27 cellular contexts compared by ENCODE assay signal in the genomic region with DNA sequence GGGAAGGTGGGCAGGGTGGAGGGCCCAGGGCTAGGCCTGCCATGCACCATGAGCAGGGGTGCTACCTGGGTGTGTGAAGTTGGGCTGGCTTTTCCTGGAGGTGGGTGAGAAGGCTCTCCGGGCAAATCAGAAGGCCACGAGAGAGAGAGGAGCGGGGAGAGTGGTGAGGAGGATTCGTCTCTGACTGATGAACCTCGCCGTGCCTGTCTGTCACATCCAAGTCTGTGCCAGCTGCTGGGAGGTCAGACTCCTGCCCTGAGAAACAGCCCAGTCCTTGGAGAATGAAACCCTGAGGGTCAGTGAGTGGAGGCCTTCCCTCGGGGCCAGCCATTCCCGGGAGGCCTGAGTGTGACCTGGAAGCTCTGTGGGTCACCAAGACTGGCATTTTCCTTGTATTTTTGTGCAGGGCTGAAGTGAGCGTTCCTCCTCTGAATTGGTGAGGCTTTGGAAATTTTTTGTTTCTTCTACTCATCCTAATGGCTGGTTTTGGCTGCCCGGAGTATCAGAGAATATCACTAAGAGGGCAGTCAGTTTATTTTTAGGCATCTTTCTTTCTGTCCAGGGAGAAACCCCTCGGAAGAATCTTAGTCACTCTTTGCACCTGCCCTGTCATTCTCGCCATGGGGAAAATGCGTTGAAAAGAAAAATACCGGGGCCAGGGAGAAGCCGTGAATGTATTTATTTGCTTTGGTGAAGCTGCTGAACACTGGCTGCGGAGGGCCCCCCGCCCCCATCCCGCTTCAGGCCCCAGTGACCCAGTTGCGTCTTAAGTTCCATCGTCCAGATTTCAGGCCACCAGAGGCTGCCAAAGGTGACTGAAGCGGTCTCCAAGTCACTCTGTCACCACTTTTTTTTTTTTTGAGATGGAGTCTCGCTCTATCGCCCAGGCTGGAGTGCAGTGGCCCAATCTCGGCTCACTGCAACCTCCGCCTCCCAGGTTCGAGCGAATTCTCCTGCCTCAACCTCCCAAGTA. TPM values are rescaled to one million over a fixed set of nuclear protein-coding genes. Genes with fewer than 3 reads are reported as not detected.
DNase-seq lines count a peak whose midpoint lies in the region; ATAC-seq, FAIRE-seq and TF ChIP-seq lines count a peak whose summit lies in the region.
"Had no signal": no experiment of that assay in that cellular context is flagged by ENCODE, and none has a peak within 500 bp of the region (broad histone marks: within the 10 kb centered on the region; RNA-seq: fewer than 3 reads in every experiment).

No MANE protein-coding gene starts in this region.

- no peak overlapping the region for H3K4me3 Mint-ChIP-seq in Calu3 (ENCODE audit: low read depth, unreplicated experiment)
- H3K4me3 Mint-ChIP-seq: T-helper 2 cell treated with Interferon-gamma antibody and Interleukin-4, amounts not matched to agents 5 μg/mL and 100 μg/mL, for 36 hours had no signal

- no peak overlapping the region for H3K27ac ChIP-seq in HepG2 (ENCODE audit: extremely low read length, insufficient read depth, low read length)
- no peak overlapping the region for H3K27ac ChIP-seq in right lobe of liver
- no peak overlapping the region for H3K27ac ChIP-seq in mesenchymal stem cell (ENCODE audit: low read length, poor library complexity, severe bottlenecking)
- peak overlapping the region; percentile 55 to 71 (median 64) for H3K27ac ChIP-seq in gastrocnemius medialis
- peak overlapping the region in 1 of 4 donors; percentile 66 for H3K27ac ChIP-seq in Peyer's patch
- H3K27ac ChIP-seq: brain microvascular endothelial cell, C4-2B, parathyroid adenoma had no signal

- FAIRE-seq in HepG2 (lab: Jason Lieb, UNC): no peak
- FAIRE-seq: endometrium had no signal

- H3K36me3 ChIP-seq in HepG2 (replicated peaks in 1 of 2; ENCODE audit: control insufficient read depth in 1 of 2, insufficient read depth in 2 of 2, low read length in 2 of 2) (peaks cover under 1 to 1% of the 10 kb centered on the region in 2 experiments; a peak in 4 of 5 replicates), right lobe of liver (peaks cover 0 to under 1% (median 0%) of the 10 kb centered on the region in 4 donors), mesenchymal stem cell (ENCODE audit: control insufficient read depth in 1 of 2, insufficient read depth in 2 of 2, low read depth in 1 of 2, low read length in 2 of 2) (peaks cover 48 to 67% of the 10 kb centered on the region in 2 experiments), gastrocnemius medialis (peaks cover 0 to 17% of the 10 kb centered on the region in 2 donors), Peyer's patch (peaks cover 0 to 16% (median 0%) of the 10 kb centered on the region in 3 donors)

- H3K36me3 Mint-ChIP-seq in Calu3 (ENCODE audit: insufficient read depth, unreplicated experiment): peaks cover 65% of the 10 kb centered on the region

- no peak overlapping the region for H3K23ac ChIP-seq in mesenchymal stem cell (ENCODE audit: low read length in 2 of 2)

- WGBS in HepG2 (ENCODE audit: low lambda C conversion rate): 94% methylated on average over 26 of the region's 27 CpGs
- WGBS in right lobe of liver (ENCODE audit: insufficient coverage, low coverage, low lambda C conversion rate, missing lambda C conversion rate): 84% methylated on average over 14 of the region's 27 CpGs
- 96% methylated on average over 27 of the region's 27 CpGs for WGBS in mesenchymal stem cell

- H3K4me2 ChIP-seq in HepG2 (ENCODE audit: low read depth, low read length) (no peak overlapping the region), mesenchymal stem cell (ENCODE audit: low read length, poor library complexity, severe bottlenecking) (no peak overlapping the region)
- H3K4me2 ChIP-seq: SK-N-SH, smooth muscle cell had no signal

- in situ Hi-C loops in HepG2 (cut with HindIII; ENCODE audit: extremely low pct_ligation_motif_present, low pct_unique_long_range_greater_than_20kb): loop anchor here (25.0 kb wide), 1 partner anchor 157 kb away; no protein-coding TSS in a partner anchor
- in situ Hi-C loops in gastrocnemius medialis (cut with MboI; ENCODE audit: low sequenced_read_pairs in 4 of 4): loop anchor here in 2 of 4 donors (25.0 kb wide), 1 partner anchor 132 kb away; no protein-coding TSS in a partner anchor

- H3K27me3 Mint-ChIP-seq in Calu3 (ENCODE audit: unreplicated experiment): no peaks in the 10 kb centered on the region

- H3K9ac ChIP-seq in HepG2 (ENCODE audit: insufficient read depth, low read depth, low read length): no peak overlapping the region
- H3K9ac ChIP-seq in mesenchymal stem cell (ENCODE audit: low read length): no peak overlapping the region
- H3K9ac ChIP-seq: parathyroid adenoma, SK-N-SH had no signal

- DNase-seq in HepG2 (ENCODE audit: low spot score) (no peak), right lobe of liver (no peak), mesenchymal stem cell (no peak), gastrocnemius medialis (peak in 1 of 2 donors; percentile 48), Peyer's patch (no peak), Calu3 (no peak)
- no peak for DNase-seq in activated effector memory CD4-positive, alpha-beta T cell treated with Interleukin-2 at 50 U/mL for 16 hours
- DNase-seq: activated CD4-positive, alpha-beta T cell treated with anti-CD3 and anti-CD28 coated beads, Interleukin-2, amount 50 U/mL, for 1 hour; cortex of kidney; glutamatergic neuron; HCEC 1CT; kidney glomerular epithelial cell; mammary epithelial cell; MG63; NCI-H1436; NCI-H510A; SK-N-SH; stimulated activated naive CD4-positive, alpha-beta T cell had no signal

- TF ChIP-seq CTCF in HepG2 (CRISPR knock-in tag; IDR thresholded peaks at IDR 0.05) (no peak), right lobe of liver (IDR thresholded peaks at IDR 0.05) (no peak), gastrocnemius medialis (IDR thresholded peaks at IDR 0.05 in 4 of 5, conservative IDR thresholded peaks at IDR 0.05 in 1 of 5) (no peak), Peyer's patch (IDR thresholded peaks at IDR 0.05) (no peak), Calu3 (IDR thresholded peaks at IDR 0.05; ENCODE audit: unreplicated experiment) (no peak)

- H2BK5ac ChIP-seq in mesenchymal stem cell (ENCODE audit: low read depth, low read length, poor library complexity, severe bottlenecking): no peak overlapping the region

- no peaks in the 10 kb centered on the region for H3K9me3 Mint-ChIP-seq in Calu3 (ENCODE audit: low read depth, unreplicated experiment)
- H3K9me3 Mint-ChIP-seq: activated T-helper 2 cell treated with anti-CD3 and anti-CD28 coated beads, Interferon-gamma antibody, Interleukin-2, Interleukin-4, amounts not matched to agents 10 μg/mL and 5 μg/mL and 100 μg/mL, durations not matched to agents 14 hours and 24 hours and 36 hours; T-helper 2 cell treated with Interferon-gamma antibody and Interleukin-4, amounts not matched to agents 5 μg/mL and 100 μg/mL, for 36 hours had no signal

- H2BK120ac ChIP-seq in mesenchymal stem cell (ENCODE audit: low read depth, low read length): no peak overlapping the region

- H3K79me1 ChIP-seq in mesenchymal stem cell (replicated peaks; ENCODE audit: low read length, poor library complexity, severe bottlenecking): peaks cover 60% of the 10 kb centered on the region

- H3K9me3 ChIP-seq in HepG2 (ENCODE audit: low read length) (no peaks in the 10 kb centered on the region), right lobe of liver (no peaks in the 10 kb centered on the region), mesenchymal stem cell (ENCODE audit: control insufficient read depth, low read length) (no peaks in the 10 kb centered on the region), gastrocnemius medialis (no peaks in the 10 kb centered on the region), Peyer's patch (no peaks in the 10 kb centered on the region)
- H3K9me3 ChIP-seq: MG63, SK-N-SH had no signal

- peak overlapping the region; percentile 71 for H4K8ac ChIP-seq in mesenchymal stem cell (ENCODE audit: low read length)

- H3K79me2 ChIP-seq in HepG2 (ENCODE audit: insufficient read depth, low read length): no peaks in the 10 kb centered on the region
- H3K79me2 ChIP-seq: parathyroid adenoma had no signal

- CTCF ChIA-PET in HepG2 (lab: Yijun Ruan, JAX; ENCODE audit: low intra/inter-chr PET ratio, low total read pairs): no interaction called here
- CTCF ChIA-PET in Calu3 (lab: Charles Lee): no interaction called here

- H2AK5ac ChIP-seq in mesenchymal stem cell (ENCODE audit: low read length, severe bottlenecking): no peak overlapping the region

- H2AFZ ChIP-seq in HepG2 (ENCODE audit: low read length) (no peak overlapping the region), mesenchymal stem cell (ENCODE audit: low read depth, low read length) (no peak overlapping the region)
- H2AFZ ChIP-seq: parathyroid adenoma had no signal

- POLR2A ChIA-PET in HepG2 (lab: Yijun Ruan, JAX): no interaction called here

- no peak overlapping the region for H3K14ac ChIP-seq in mesenchymal stem cell (ENCODE audit: low read length in 2 of 2)

- H3K18ac ChIP-seq in mesenchymal stem cell (ENCODE audit: low read depth in 1 of 2, low read length in 2 of 2): no peak overlapping the region

- TF ChIP-seq POLR2A in HepG2 (IDR thresholded peaks at IDR 0.05; ENCODE audit: insufficient read depth in 1 of 2, low read depth in 2 of 2, low read length in 2 of 2): no peak
- TF ChIP-seq POLR2A in right lobe of liver (IDR thresholded peaks at IDR 0.05): no peak
- no peak for TF ChIP-seq POLR2A in gastrocnemius medialis (IDR thresholded peaks at IDR 0.05)
- no peak for TF ChIP-seq POLR2A in Peyer's patch (IDR thresholded peaks at IDR 0.05)

- no peak for ATAC-seq in HepG2
- no peak for ATAC-seq in right lobe of liver
- peak; percentile 46 to 47 for ATAC-seq in gastrocnemius medialis
- no peak for ATAC-seq in HG02938 (IDR thresholded peaks at IDR 0.05; ENCODE audit: unreplicated experiment)
- ATAC-seq: Panc1 had no signal

- no peak overlapping the region for H4K91ac ChIP-seq in mesenchymal stem cell (ENCODE audit: low read length)

- H3K27me3 ChIP-seq in HepG2 (ENCODE audit: control insufficient read depth in 1 of 2, insufficient read depth in 2 of 2, low read length in 2 of 2) (no peaks in the 10 kb centered on the region), right lobe of liver (no peaks in the 10 kb centered on the region), mesenchymal stem cell (ENCODE audit: control insufficient read depth in 1 of 2, insufficient read depth in 1 of 2, low read length in 2 of 2) (no peaks in the 10 kb centered on the region), gastrocnemius medialis (no peaks in the 10 kb centered on the region), Peyer's patch (no peaks in the 10 kb centered on the region)
- H3K27me3 ChIP-seq: brain microvascular endothelial cell, MG63 had no signal

- H3K27ac Mint-ChIP-seq in Calu3 (ENCODE audit: unreplicated experiment): no peak overlapping the region
- H3K27ac Mint-ChIP-seq: activated T-helper 2 cell treated with anti-CD3 and anti-CD28 coated beads, Interferon-gamma antibody, Interleukin-2, Interleukin-4, amounts not matched to agents 10 μg/mL and 5 μg/mL and 100 μg/mL, durations not matched to agents 14 hours and 24 hours and 36 hours; T-helper 2 cell treated with Interferon-gamma antibody and Interleukin-4, amounts not matched to agents 5 μg/mL and 100 μg/mL, for 36 hours had no signal

- intact Hi-C loops in HepG2 (cut with micrococcal nuclease; ENCODE audit: unreplicated experiment) (no loop called here), right lobe of liver (cut with DNase I) (no loop called here), gastrocnemius medialis (cut with DNase I; ENCODE audit: low total_unique reads) (no loop called here), Calu3 (cut with micrococcal nuclease; ENCODE audit: unreplicated experiment) (no loop called here)

- no peak overlapping the region for H3K4ac ChIP-seq in mesenchymal stem cell (ENCODE audit: low read depth in 1 of 2, low read length in 2 of 2)

- H3K4me1 ChIP-seq in HepG2 (ENCODE audit: insufficient read depth, low read length) (peaks cover 9% of the 10 kb centered on the region), right lobe of liver (peaks cover 0 to 2% (median 0%) of the 10 kb centered on the region in 4 donors), mesenchymal stem cell (ENCODE audit: control insufficient read depth, insufficient read depth, low read depth, low read length) (no peaks in the 10 kb centered on the region), gastrocnemius medialis (peaks cover 7 to 18% of the 10 kb centered on the region in 2 donors), Peyer's patch (no peaks in the 10 kb centered on the region)
- H3K4me1 ChIP-seq: parathyroid adenoma had no signal

- H4K20me1 ChIP-seq in HepG2 (ENCODE audit: insufficient read depth, low read length): no peaks in the 10 kb centered on the region

- BruUV-seq in HepG2 (replicated peaks; lab: Mats Ljungman, UMichigan) (no TSS peak), Calu3 (replicated peaks; lab: Mats Ljungman, UMichigan) (no TSS peak)

- no peak overlapping the region for H2BK15ac ChIP-seq in mesenchymal stem cell (ENCODE audit: low read depth, poor library complexity, severe bottlenecking)

- TF ChIP-seq EP300 in HepG2 (IDR thresholded peaks at IDR 0.05; ENCODE audit: low read depth in 2 of 2, low read length in 2 of 2): no peak
- no peak for TF ChIP-seq EP300 in HepG2 (CRISPR knock-in tag; IDR thresholded peaks at IDR 0.05; ENCODE audit: borderline replicate concordance)

- TF ChIP-seq RAD21 in HepG2 (CRISPR knock-in tag; IDR thresholded peaks at IDR 0.05): no peak

- H3K4me1 Mint-ChIP-seq in Calu3 (ENCODE audit: low read depth, unreplicated experiment): peaks cover 5% of the 10 kb centered on the region

- no peak overlapping the region for H2BK12ac ChIP-seq in mesenchymal stem cell (ENCODE audit: low read length in 2 of 2)

- H3K4me3 ChIP-seq in HepG2 (replicated peaks in 1 of 3; ENCODE audit: insufficient read depth in 1 of 3, low read depth in 2 of 3, low read length in 3 of 3): no peak overlapping the region
- H3K4me3 ChIP-seq in right lobe of liver: no peak overlapping the region
- no peak overlapping the region for H3K4me3 ChIP-seq in mesenchymal stem cell (ENCODE audit: insufficient read depth in 1 of 2, low read depth in 1 of 2, low read length in 2 of 2)
- H3K4me3 ChIP-seq in gastrocnemius medialis: peak overlapping the region in 1 of 4 donors; percentile 13
- peak overlapping the region in 1 of 4 donors; percentile 12 for H3K4me3 ChIP-seq in Peyer's patch
- H3K4me3 ChIP-seq: MG63, smooth muscle cell had no signal

RNA-seq across cellular contexts. Expression of a gene that starts 6.5 kb away (rescaled TPM):
- total RNA-seq in HepG2 (2016; rRNA removed; fragmentation: Illumina TruSeq; extraction: Trizol) (7.4 and 15.1 TPM in 2 replicates), right lobe of liver (10 to 100 TPM in 5 of 6 experiments, 1 to 10 TPM in 1; 9.7 to 23.6 (median 14.2) TPM), gastrocnemius medialis (10 to 100 TPM; 10.2 to 18.1 (median 14.6) TPM), Peyer's patch (10 to 100 TPM; 51.0 to 93.0 (median 69.9) TPM), Calu3 (2022) (66.1 and 70.7 TPM in 2 replicates)
- total RNA-seq in HepG2 (2016; cell fraction: cytosol; rRNA removed; fragmentation: Illumina TruSeq; extraction: Trizol; ENCODE audit: low read depth): 3.5 and 6.4 TPM in 2 replicates
- 7.5 and 15.3 TPM in 2 replicates for total RNA-seq in HepG2 (2016; cell fraction: insoluble cytoplasmic fraction; rRNA removed; fragmentation: Illumina TruSeq; extraction: Trizol)
- total RNA-seq in HepG2 (2016; cell fraction: membrane; rRNA removed; fragmentation: Illumina TruSeq; extraction: Trizol): 4.1 and 5.0 TPM in 2 replicates
- 18.0 and 18.9 TPM in 2 replicates for total RNA-seq in HepG2 (2016; cell fraction: nucleus; rRNA removed; fragmentation: Illumina TruSeq; extraction: Trizol)
- 9.3 and 16.0 TPM in 2 replicates for polyA plus RNA-seq in HepG2 (2011; rRNA removed)
- polyA plus RNA-seq in HepG2 (2011; cell fraction: cytosol; rRNA removed): 3.8 and 7.7 TPM in 2 replicates
- polyA plus RNA-seq in HepG2 (2011; cell fraction: nucleus; rRNA removed): 83.4 and 101 TPM in 2 replicates
- 5.9 and 7.4 TPM in 2 replicates for polyA plus RNA-seq in HepG2 (2012)
- 1.8 and 2.1 TPM in 2 replicates for polyA plus RNA-seq in HepG2 (2016; cell fraction: cytosol; fragmentation: Illumina TruSeq; extraction: Trizol; ENCODE audit: low read depth)
- polyA plus RNA-seq in HepG2 (2016; cell fraction: insoluble cytoplasmic fraction; fragmentation: Illumina TruSeq; extraction: Trizol; ENCODE audit: low read depth): 7.7 and 9.3 TPM in 2 replicates
- 3.1 and 4.0 TPM in 2 replicates for polyA plus RNA-seq in HepG2 (2016; cell fraction: membrane; fragmentation: Illumina TruSeq; extraction: Trizol; ENCODE audit: low read depth)
- 42.6 and 43.4 TPM in 2 replicates for polyA plus RNA-seq in HepG2 (2016; cell fraction: nucleus; fragmentation: Illumina TruSeq; extraction: Trizol; ENCODE audit: insufficient read depth, low read depth)
- 14.8 and 17.9 TPM in 2 replicates for polyA minus RNA-seq in HepG2 (2011; rRNA and poly(A)+ RNA removed; ENCODE audit: low replicate concordance)
- polyA minus RNA-seq in HepG2 (2011; cell fraction: cytosol; rRNA and poly(A)+ RNA removed): 6.2 and 7.0 TPM in 2 replicates
- polyA minus RNA-seq in HepG2 (2011; cell fraction: nucleus; rRNA and poly(A)+ RNA removed): 28.0 and 28.3 TPM in 2 replicates
- 30.2 TPM for polyA plus RNA-seq in mesenchymal stem cell (2013, experiment 1 of 2)
- polyA plus RNA-seq in mesenchymal stem cell (2013, experiment 2 of 2): 30.0 TPM

Comparison
In these comparisons a context has a peak if more than half of its experiments do, and no peak if none do; other contexts are left out.
1. ATAC-seq: peak in gastrocnemius medialis (2 of 2); none in HepG2 (single experiment), right lobe of liver (0 of 4) and HG02938 (single experiment).
2. H3K27ac ChIP-seq: peak in gastrocnemius medialis (4 of 4); none in HepG2 (single experiment), right lobe of liver (0 of 3) and mesenchymal stem cell (single experiment).